In the genomic region with DNA sequence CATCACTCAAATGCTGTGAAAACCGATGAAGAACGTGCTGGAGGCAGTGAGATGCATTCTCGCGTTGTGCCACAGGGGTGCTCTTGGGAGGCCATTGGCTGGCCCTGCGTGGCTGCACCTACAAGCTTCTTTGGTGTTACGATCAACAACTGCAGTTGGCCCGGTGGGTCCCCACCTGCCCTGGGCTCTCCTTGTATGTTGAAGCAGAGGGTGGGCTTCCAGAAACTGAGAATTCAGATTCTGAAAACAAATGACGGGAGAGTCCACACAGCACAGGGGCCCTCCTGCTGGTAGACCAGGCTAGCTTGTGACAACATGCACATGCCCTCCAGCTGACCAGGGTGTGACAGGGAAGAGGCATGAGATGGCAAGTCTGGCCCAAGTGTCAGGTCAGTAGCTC, we compare ENCODE assay signal across 1 cellular context.
TF ChIP-seq lines count a peak whose summit lies in the region.

No MANE protein-coding gene starts in this region.

TF ChIP-seq in HCT116, 20 proteins besides CTCF, POLR2A, EP300 and RAD21 (continued from another document):
- TF ChIP-seq, protein P1, sequence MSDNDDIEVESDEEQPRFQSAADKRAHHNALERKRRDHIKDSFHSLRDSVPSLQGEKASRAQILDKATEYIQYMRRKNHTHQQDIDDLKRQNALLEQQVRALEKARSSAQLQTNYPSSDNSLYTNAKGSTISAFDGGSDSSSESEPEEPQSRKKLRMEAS (IDR thresholded peaks at IDR 0.05) = no peak
- TF ChIP-seq EGR1 (IDR thresholded peaks at IDR 0.05; ENCODE audit: low read depth) (no peak), SP1 (IDR thresholded peaks at IDR 0.05; ENCODE audit: low read depth) (no peak)
TF ChIP-seq in HCT116: peak in this region for 0.
